11 cellular contexts compared by ENCODE assay signal in genomic region chr7:5549096-5549896, GRCh38. TPM values are rescaled to one million over a fixed set of nuclear protein-coding genes. Genes with fewer than 3 reads are reported as not detected.
A peak's percentile ranks its signal among the peaks of the same experiment; 100 is the strongest.
DNase-seq lines count a peak whose midpoint lies in the region; ATAC-seq, FAIRE-seq and TF ChIP-seq lines count a peak whose summit lies in the region.
"Had no signal": no experiment of that assay in that cellular context is flagged by ENCODE, and none has a peak within 500 bp of the region (broad histone marks: within the 10 kb centered on the region; RNA-seq: fewer than 3 reads in every experiment).

No MANE protein-coding gene starts in this region.

- TF ChIP-seq CTCF in fibroblast of mammary gland (conservative IDR thresholded peaks at IDR 0.05; ENCODE audit: control insufficient read depth, insufficient read depth, low read depth, low read length) (no peak), esophagus muscularis mucosa (IDR thresholded peaks at IDR 0.05) (no peak)

- H3K36me3 ChIP-seq in small intestine (ENCODE audit: control insufficient read depth in 2 of 2, insufficient read depth in 2 of 2, low read length in 2 of 2) = no peaks in the 10 kb centered on the region
- no peaks in the 10 kb centered on the region for H3K36me3 ChIP-seq in esophagus muscularis mucosa

- no peaks in the 10 kb centered on the region for H3K9me3 ChIP-seq in small intestine (ENCODE audit: control insufficient read depth, low read depth)
- no peaks in the 10 kb centered on the region for H3K9me3 ChIP-seq in esophagus muscularis mucosa

- H3K27me3 Mint-ChIP-seq in activated CD4-positive, alpha-beta T cell treated with anti-CD3 and anti-CD28 coated beads for 36 hours = no peaks in the 10 kb centered on the region
- H3K27me3 Mint-ChIP-seq: activated naive CD4-positive, alpha-beta T cell treated with anti-CD3 and anti-CD28 coated beads, Interleukin-2, amount 50 U/mL, for 24 hours; stimulated activated naive CD8-positive, alpha-beta T cell treated with anti-CD3 and anti-CD28 coated beads, Interleukin-15, Interleukin-2, amounts not matched to agents 100 ng/mL and 50 ng/mL, for 24 hours had no signal

- H3K27ac Mint-ChIP-seq in activated CD4-positive, alpha-beta T cell treated with anti-CD3 and anti-CD28 coated beads for 36 hours = peak overlapping the region; percentile 39
- H3K27ac Mint-ChIP-seq: activated naive CD4-positive, alpha-beta T cell treated with anti-CD3 and anti-CD28 coated beads, Interleukin-2, amount 50 U/mL, for 24 hours; stimulated activated naive CD8-positive, alpha-beta T cell treated with anti-CD3 and anti-CD28 coated beads, Interleukin-15, Interleukin-2, amounts not matched to agents 100 ng/mL and 50 ng/mL, for 24 hours had no signal

- in situ Hi-C loops in SK-MEL-5 (cut with HindIII; ENCODE audit: low pct_unique_long_range_greater_than_20kb, low sequenced_read_pairs) = no loop called here

- CTCF ChIA-PET in activated CD4-positive, alpha-beta T cell treated with anti-CD3 and anti-CD28 coated beads for 36 hours (lab: Charles Lee) = interaction anchor here (1.0 to 1.1 kb wide), 2 partner anchors 54 to 151 kb away, joined by 3 read pairs; no protein-coding TSS in a partner anchor

- H3K4me1 ChIP-seq in small intestine (ENCODE audit: control insufficient read depth in 2 of 2, insufficient read depth in 1 of 2, low read depth in 1 of 2, low read length in 1 of 2) (no peaks in the 10 kb centered on the region), esophagus muscularis mucosa (peaks cover 0 to 19% (median 13%) of the 10 kb centered on the region in 4 donors)

- POLR2A ChIA-PET in activated CD4-positive, alpha-beta T cell treated with anti-CD3 and anti-CD28 coated beads for 36 hours (lab: Charles Lee) = interaction anchor here (0.5 kb wide), 1 partner anchor 51 kb away, joined by 3 read pairs; no protein-coding TSS in a partner anchor

- H3K9me3 Mint-ChIP-seq in activated CD4-positive, alpha-beta T cell treated with anti-CD3 and anti-CD28 coated beads for 36 hours (ENCODE audit: low read depth) = no peaks in the 10 kb centered on the region
- H3K9me3 Mint-ChIP-seq: activated naive CD4-positive, alpha-beta T cell treated with anti-CD3 and anti-CD28 coated beads, Interleukin-2, amount 50 U/mL, for 24 hours; stimulated activated naive CD8-positive, alpha-beta T cell treated with anti-CD3 and anti-CD28 coated beads, Interleukin-15, Interleukin-2, amounts not matched to agents 100 ng/mL and 50 ng/mL, for 24 hours had no signal

- intact Hi-C loops in activated CD4-positive, alpha-beta T cell treated with anti-CD3 and anti-CD28 coated beads for 36 hours (cut with DNase I, micrococcal nuclease) = no loop called here
- intact Hi-C loops in esophagus muscularis mucosa (cut with DNase I) = no loop called here

- ATAC-seq in activated CD4-positive, alpha-beta T cell treated with anti-CD3 and anti-CD28 coated beads for 36 hours = peak; percentile 81
- ATAC-seq in HG02938 (IDR thresholded peaks at IDR 0.05; ENCODE audit: unreplicated experiment) = no peak

- no peak for TF ChIP-seq POLR2A in esophagus muscularis mucosa (IDR thresholded peaks at IDR 0.05; ENCODE audit: low read depth)

- DNase-seq in activated CD4-positive, alpha-beta T cell treated with anti-CD3 and anti-CD28 coated beads for 36 hours = peak; percentile 19
- DNase-seq in activated CD4-positive, alpha-beta T cell treated with anti-CD3 and anti-CD28 coated beads for 1 hour = no peak
- DNase-seq in SK-MEL-5 (ENCODE audit: low read depth, low spot score) (peak; percentile 23), fibroblast of mammary gland (ENCODE audit: low read depth) (peak; percentile 83), small intestine (peak; percentile 99), esophagus muscularis mucosa (ENCODE audit: extremely low spot score) (no peak), superior temporal gyrus (ENCODE audit: extremely low spot score) (no peak)
- DNase-seq: C1 segment of cervical spinal cord had no signal

- H3K27ac ChIP-seq in small intestine (ENCODE audit: low read depth in 1 of 2, low read length in 1 of 2) (peak overlapping the region; percentile 89 to 93), esophagus muscularis mucosa (replicated peaks in 1 of 4) (no peak overlapping the region)

- 31 to 50% (median 41%) methylated on average over 13 of the region's 13 CpGs for WGBS in small intestine, 3 donors
- 72% methylated on average over 13 of the region's 13 CpGs for WGBS in esophagus muscularis mucosa

- H3K4me1 Mint-ChIP-seq in activated CD4-positive, alpha-beta T cell treated with anti-CD3 and anti-CD28 coated beads for 36 hours = peaks cover 5% of the 10 kb centered on the region

- no peaks in the 10 kb centered on the region for H3K36me3 Mint-ChIP-seq in activated CD4-positive, alpha-beta T cell treated with anti-CD3 and anti-CD28 coated beads for 36 hours (ENCODE audit: low read depth)
- H3K36me3 Mint-ChIP-seq: activated naive CD4-positive, alpha-beta T cell treated with anti-CD3 and anti-CD28 coated beads, Interleukin-2, amount 50 U/mL, for 24 hours had no signal

- H3K27me3 ChIP-seq in small intestine (ENCODE audit: control insufficient read depth in 2 of 2, insufficient read depth in 2 of 2, low read length in 2 of 2) (no peaks in the 10 kb centered on the region), esophagus muscularis mucosa (no peaks in the 10 kb centered on the region)

- H3K4me3 ChIP-seq in fibroblast of mammary gland (ENCODE audit: control insufficient read depth, low read depth, low read length) (no peak overlapping the region), small intestine (ENCODE audit: low read depth in 1 of 2, low read length in 2 of 2) (no peak overlapping the region), esophagus muscularis mucosa (no peak overlapping the region)

- H3K4me3 Mint-ChIP-seq in activated CD4-positive, alpha-beta T cell treated with anti-CD3 and anti-CD28 coated beads for 36 hours = no peak overlapping the region
- H3K4me3 Mint-ChIP-seq: activated naive CD4-positive, alpha-beta T cell treated with anti-CD3 and anti-CD28 coated beads, Interleukin-2, amount 50 U/mL, for 24 hours; stimulated activated naive CD8-positive, alpha-beta T cell treated with anti-CD3 and anti-CD28 coated beads, Interleukin-15, Interleukin-2, amounts not matched to agents 100 ng/mL and 50 ng/mL, for 24 hours had no signal

- FAIRE-seq in small intestine (lab: Jason Lieb, UNC) = no peak

- TF ChIP-seq EP300 in esophagus muscularis mucosa (IDR thresholded peaks at IDR 0.05) = no peak

RNA-seq across cellular contexts. Expression of gene ACTB, which starts 18.9 kb away (rescaled TPM):
- over 10,000 TPM in 1 of 2 experiments, 1,000 to 10,000 TPM in 1; 9,205 to 11,516 TPM for total RNA-seq in activated CD4-positive, alpha-beta T cell treated with anti-CD3 and anti-CD28 coated beads for 36 hours
- total RNA-seq in SK-MEL-5 (2014; rRNA removed; shearing (Covaris generic)) = 2,003 and 2,103 TPM in 2 replicates
- polyA plus RNA-seq in SK-MEL-5 (2015; cell fraction: cytosol; rRNA removed) = 4,509 and 4,589 TPM in 2 replicates
- polyA plus RNA-seq in SK-MEL-5 (2015; cell fraction: nucleus; rRNA removed) = 1,180 and 1,505 TPM in 2 replicates
- 1,000 to 10,000 TPM; 3,422 to 5,487 (median 4,014) TPM for polyA plus RNA-seq in small intestine
- over 10,000 TPM in 2 of 4 donors, 1,000 to 10,000 TPM in 2; 7,343 to 12,848 (median 9,443) TPM for total RNA-seq in esophagus muscularis mucosa

RNA-seq across cellular contexts. Expression of gene FBXL18, which starts 35.7 kb away (rescaled TPM):
- total RNA-seq in activated CD4-positive, alpha-beta T cell treated with anti-CD3 and anti-CD28 coated beads for 36 hours = 1 to 10 TPM; 8.5 to 9.1 TPM
- total RNA-seq in SK-MEL-5 (2014; rRNA removed; shearing (Covaris generic)) = 2.2 and 3.0 TPM in 2 replicates
- 19.2 and 20.7 TPM in 2 replicates for polyA plus RNA-seq in SK-MEL-5 (2015; cell fraction: cytosol; rRNA removed)
- 10.8 and 15.1 TPM in 2 replicates for polyA plus RNA-seq in SK-MEL-5 (2015; cell fraction: nucleus; rRNA removed)
- 1 to 10 TPM; 1.1 to 3.4 (median 1.3) TPM for polyA plus RNA-seq in small intestine
- 10 to 100 TPM in 2 of 4 donors, 1 to 10 TPM in 2; 4.6 to 12.7 (median 8.4) TPM for total RNA-seq in esophagus muscularis mucosa

RNA-seq across cellular contexts. Expression of gene FSCN1, which starts 43.3 kb away (rescaled TPM):
- 10 to 100 TPM; 18.5 to 21.0 TPM for total RNA-seq in activated CD4-positive, alpha-beta T cell treated with anti-CD3 and anti-CD28 coated beads for 36 hours
- 5.5 and 8.6 TPM in 2 replicates for total RNA-seq in SK-MEL-5 (2014; rRNA removed; shearing (Covaris generic))
- polyA plus RNA-seq in SK-MEL-5 (2015; cell fraction: cytosol; rRNA removed) = 29.5 and 31.7 TPM in 2 replicates
- polyA plus RNA-seq in SK-MEL-5 (2015; cell fraction: nucleus; rRNA removed) = 5.5 and 6.8 TPM in 2 replicates
- 10 to 100 TPM in 1 of 3 donors, 1 to 10 TPM in 1, under 1 TPM in 1; 0.67 to 13.3 (median 7.0) TPM for polyA plus RNA-seq in small intestine
- 10 to 100 TPM; 15.0 to 28.4 (median 21.2) TPM for total RNA-seq in esophagus muscularis mucosa

Comparison
In these comparisons a context has a peak if more than half of its experiments do, and no peak if none do; other contexts are left out.
1. DNase-seq: peak in activated CD4-positive, alpha-beta T cell treated with anti-CD3 and anti-CD28 coated beads for 36 hours (single experiment), SK-MEL-5 (single experiment), fibroblast of mammary gland (single experiment) and small intestine (single experiment); none in activated CD4-positive, alpha-beta T cell treated with anti-CD3 and anti-CD28 coated beads for 1 hour (single experiment), esophagus muscularis mucosa (single experiment) and superior temporal gyrus (single experiment).
2. H3K27ac ChIP-seq: peak in small intestine (2 of 2); none in esophagus muscularis mucosa (0 of 4).